ENCODE assay signal across 26 cellular contexts in the genomic region with DNA sequence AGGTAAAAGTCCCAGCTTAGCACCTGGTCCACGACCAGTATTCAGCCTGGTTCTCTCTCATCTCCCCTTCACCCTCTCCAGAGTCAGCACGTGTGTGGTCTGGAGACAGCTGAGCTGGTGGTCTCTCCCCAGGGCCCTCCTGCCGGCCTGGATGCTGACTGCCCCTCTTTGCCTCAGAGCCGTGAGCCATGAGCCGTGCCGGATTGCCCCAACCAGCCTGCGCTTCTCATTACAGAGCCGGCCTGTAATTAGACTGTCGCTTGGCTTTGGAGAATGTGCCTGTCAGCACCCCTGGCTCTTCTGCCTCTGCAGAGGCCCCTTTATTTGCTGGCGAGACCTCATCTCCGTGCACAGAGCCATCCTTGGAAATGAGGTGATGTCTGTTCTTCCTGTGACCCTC.
A peak's percentile ranks its signal among the peaks of the same experiment; 100 is the strongest.
DNase-seq lines count a peak whose midpoint lies in the region; ATAC-seq, FAIRE-seq and TF ChIP-seq lines count a peak whose summit lies in the region.
"Had no signal": no experiment of that assay in that cellular context is flagged by ENCODE, and none has a peak within 500 bp of the region (broad histone marks: within the 10 kb centered on the region; RNA-seq: fewer than 3 reads in every experiment).

No MANE protein-coding gene starts in this region.

- peaks cover 58% of the 10 kb centered on the region for H3K4me1 ChIP-seq in BLaER1
- H3K4me1 ChIP-seq in OCI-LY1 (ENCODE audit: insufficient read depth, low read length, severe bottlenecking): peaks cover 93% of the 10 kb centered on the region
- peaks cover 0 to 2% (median 0%) of the 10 kb centered on the region in 4 experiments; a peak in 1 of 7 replicates for H3K4me1 ChIP-seq in H1 (replicated peaks in 1 of 4; ENCODE audit: control insufficient read depth in 3 of 4, insufficient read depth in 4 of 4, low read length in 3 of 4)
- peaks cover 8 to 10% of the 10 kb centered on the region in 2 donors for H3K4me1 ChIP-seq in neuronal stem cell (ENCODE audit: control insufficient read depth in 2 of 2, insufficient read depth in 1 of 2, low read depth in 1 of 2, low read length in 2 of 2)
- H3K4me1 ChIP-seq: esophagus muscularis mucosa, heart left ventricle, left ventricle myocardium inferior had no signal

- H4K8ac ChIP-seq in H1 (ENCODE audit: extremely low read depth, insufficient read depth, low read length) (no peak overlapping the region), neuronal stem cell (ENCODE audit: low read depth, low read length) (no peak overlapping the region)

- no peak for TF ChIP-seq CTCF in OCI-LY1 (IDR thresholded peaks at IDR 0.05; ENCODE audit: low read length)
- no peak for TF ChIP-seq CTCF in H1 (IDR thresholded peaks at IDR 0.05; ENCODE audit: control extremely low read depth in 1 of 3, insufficient read depth in 1 of 3, low read depth in 1 of 3, low read length in 3 of 3)

- H3K27ac ChIP-seq in BLaER1 (peak overlapping the region; percentile 33; the same call in 1 of the 2 replicates), OCI-LY1 (ENCODE audit: low read depth, low read length, poor library complexity, severe bottlenecking) (peak overlapping the region; percentile 99), H1 (ENCODE audit: low read depth, low read length) (no peak overlapping the region), neuronal stem cell (replicated peaks; ENCODE audit: low read length) (no peak overlapping the region)
- H3K27ac ChIP-seq: esophagus muscularis mucosa, heart left ventricle, left ventricle myocardium inferior had no signal

- no peaks in the 10 kb centered on the region for H3K79me2 ChIP-seq in OCI-LY1 (ENCODE audit: insufficient read depth, low read length)
- no peaks in the 10 kb centered on the region for H3K79me2 ChIP-seq in H1 (ENCODE audit: control insufficient read depth in 1 of 2, insufficient read depth in 2 of 2, low read length in 2 of 2)

- H3K79me1 ChIP-seq in H1 (ENCODE audit: low read depth, low read length): no peaks in the 10 kb centered on the region
- H3K79me1 ChIP-seq in neuronal stem cell (ENCODE audit: low read depth, low read length): peaks cover 2% of the 10 kb centered on the region

- H3K4me3 ChIP-seq in BLaER1: no peak overlapping the region
- H3K4me3 ChIP-seq in OCI-LY1 (ENCODE audit: low read depth, low read length, poor library complexity, severe bottlenecking): peak overlapping the region; percentile 1
- H3K4me3 ChIP-seq in H1 (ENCODE audit: extremely low read depth in 1 of 4, insufficient read depth in 2 of 4, low read depth in 3 of 4, low read length in 4 of 4): no peak overlapping the region
- no peak overlapping the region for H3K4me3 ChIP-seq in neuronal stem cell (ENCODE audit: low read length in 2 of 2)
- H3K4me3 ChIP-seq: esophagus muscularis mucosa, heart left ventricle, left ventricle myocardium inferior had no signal

- H3K23me2 ChIP-seq in H1 (ENCODE audit: low read depth, low read length): no peaks in the 10 kb centered on the region

- H2AFZ ChIP-seq in OCI-LY1 (ENCODE audit: low read length) (no peak overlapping the region), H1 (ENCODE audit: low read length) (no peak overlapping the region), neuronal stem cell (ENCODE audit: low read length) (peak overlapping the region; percentile 5)

- peak overlapping the region; percentile 82 for H3K4me2 ChIP-seq in BLaER1
- H3K4me2 ChIP-seq in OCI-LY1 (ENCODE audit: low read length): peak overlapping the region; percentile 54
- H3K4me2 ChIP-seq in H1 (ENCODE audit: insufficient read depth in 1 of 2, low read depth in 2 of 2, low read length in 2 of 2): no peak overlapping the region
- H3K4me2 ChIP-seq in neuronal stem cell (ENCODE audit: insufficient read depth, low read length, poor library complexity, severe bottlenecking): no peak overlapping the region

- no peak overlapping the region for H4K5ac ChIP-seq in H1 (ENCODE audit: insufficient read length, low read depth, low read length)

- H3K9ac ChIP-seq in BLaER1 (peak overlapping the region; percentile 32; the same call in 1 of the 2 replicates), OCI-LY1 (ENCODE audit: low read length) (peak overlapping the region; percentile 70), H1 (replicated peaks in 1 of 4; ENCODE audit: extremely low read depth in 1 of 4, low read depth in 3 of 4, low read length in 3 of 4) (no peak overlapping the region), neuronal stem cell (ENCODE audit: low read depth, low read length, poor library complexity) (no peak overlapping the region)

- no peak for TF ChIP-seq POLR2A in H1 (IDR thresholded peaks at IDR 0.05; ENCODE audit: control extremely low read depth in 1 of 2, low read depth in 2 of 2, low read length in 2 of 2)

- intact Hi-C loops in Right ventricle myocardium inferior (cut with DNase I): no loop called here

- no peak overlapping the region for H3K56ac ChIP-seq in H1 (replicated peaks; ENCODE audit: insufficient read length, low read depth, low read length)

- no peak for TF ChIP-seq EP300 in H1 (IDR thresholded peaks at IDR 0.05; ENCODE audit: borderline replicate concordance in 1 of 2, low read depth in 2 of 2, low read length in 2 of 2)

- POLR2A ChIA-PET in H1 (lab: Charles Lee; ENCODE audit: partially characterized antibody): interaction anchor here (0.7 to 1.8 kb wide), 2 partner anchors 28 to 228 kb away, joined by 3 to 5 read pairs; no protein-coding TSS in a partner anchor

- DNase-seq in H1 (ENCODE audit: low read depth in 1 of 2, low spot score in 2 of 2): no peak
- DNase-seq in neuronal stem cell (ENCODE audit: low spot score): no peak
- DNase-seq in Right ventricle myocardium inferior (ENCODE audit: missing footprints): no peak
- no peak for DNase-seq in activated T-cell treated with anti-CD3 and anti-CD28 coated beads for 4 hours
- DNase-seq in midbrain (lab: John Stamatoyannopoulos, UW): no peak
- no peak for DNase-seq in stimulated activated CD4-positive, alpha-beta T cell treated with anti-CD3 and anti-CD28 coated beads, Interleukin-1b, Interleukin-23, amount 100 ng/mL, for 48 hours
- DNase-seq: activated CD4-positive, alpha-beta memory T cell treated with anti-CD3 and anti-CD28 coated beads for 36 hours; activated CD4-positive, CD25-positive, alpha-beta regulatory T cell treated with anti-CD3 and anti-CD28 coated beads, Interleukin-2, amount 50 U/mL, for 72 hours; activated naive CD4-positive, alpha-beta T cell treated with anti-CD3 and anti-CD28 coated beads for 36 hours; CD8-positive, alpha-beta memory T cell; foreskin fibroblast; heart left ventricle; islet precursor cell; KBM-7; left ventricle myocardium inferior; MM.1S; NCI-H2029; occipital lobe; PC-3; stimulated activated naive CD4-positive, alpha-beta T cell treated with Interleukin-2 at 50 U/mL for 16 hours; T-helper 2 cell had no signal

- H3K14ac ChIP-seq in H1 (ENCODE audit: insufficient read length) (no peak overlapping the region), neuronal stem cell (ENCODE audit: low read length) (no peak overlapping the region)

- H3K4ac ChIP-seq in H1 (replicated peaks; ENCODE audit: insufficient read length, low read depth, low read length): no peak overlapping the region
- no peak overlapping the region for H3K4ac ChIP-seq in neuronal stem cell (ENCODE audit: low read length)

- no peaks in the 10 kb centered on the region for H3K9me2 ChIP-seq in OCI-LY1 (ENCODE audit: low read depth, low read length)

- no peaks in the 10 kb centered on the region for H3K9me3 ChIP-seq in BLaER1
- H3K9me3 ChIP-seq in OCI-LY1 (ENCODE audit: low read length): no peaks in the 10 kb centered on the region
- no peaks in the 10 kb centered on the region for H3K9me3 ChIP-seq in H1 (ENCODE audit: insufficient read depth in 2 of 2, low read depth in 1 of 2, low read length in 1 of 2)
- H3K9me3 ChIP-seq in neuronal stem cell (replicated peaks in 1 of 2; ENCODE audit: control insufficient read depth in 2 of 2, insufficient read depth in 1 of 2, low read depth in 1 of 2, low read length in 2 of 2): no peaks in the 10 kb centered on the region
- H3K9me3 ChIP-seq: esophagus muscularis mucosa, heart left ventricle, left ventricle myocardium inferior had no signal

- H3F3A ChIP-seq in OCI-LY1 (ENCODE audit: insufficient read depth, low read length): peaks cover 8% of the 10 kb centered on the region

- H2BK20ac ChIP-seq in H1 (ENCODE audit: low read length): no peak overlapping the region

- ATAC-seq in Right ventricle myocardium inferior: no peak
- ATAC-seq: heart left ventricle, PC-3 had no signal

- 83% methylated on average over 11 of the region's 11 CpGs; no CpG with 5 or more reads in 1 of the 2 experiments for WGBS in H1 (ENCODE audit: extremely low coverage in 1 of 2, insufficient coverage in 1 of 2, insufficient read length in 1 of 2, insufficient replicate concordance in 2 of 2, low coverage in 1 of 2, low lambda C conversion rate in 2 of 2, missing lambda C conversion rate in 1 of 2), 2 experiments
- WGBS in neuronal stem cell (ENCODE audit: extremely low coverage in 2 of 2, insufficient read length in 2 of 2, insufficient replicate concordance in 1 of 2), 2 donors: no CpG with 5 or more reads among the region's 11 CpGs

- H3K36me3 ChIP-seq in BLaER1 (no peaks in the 10 kb centered on the region), OCI-LY1 (ENCODE audit: insufficient read depth, low read length) (peaks cover 16% of the 10 kb centered on the region; the same call in 1 of the 2 replicates), H1 (ENCODE audit: control insufficient read depth in 2 of 4, insufficient read depth in 4 of 4, low read length in 3 of 4) (no peaks in the 10 kb centered on the region), neuronal stem cell (replicated peaks in 1 of 2; ENCODE audit: control insufficient read depth in 2 of 2, insufficient read depth in 2 of 2, low read length in 2 of 2) (no peaks in the 10 kb centered on the region)
- H3K36me3 ChIP-seq: esophagus muscularis mucosa, heart left ventricle, left ventricle myocardium inferior had no signal

- H4K91ac ChIP-seq in H1 (replicated peaks; ENCODE audit: insufficient read length, low read length) (no peak overlapping the region), neuronal stem cell (ENCODE audit: low read depth, low read length, poor library complexity) (no peak overlapping the region)

- H2BK12ac ChIP-seq in H1 (ENCODE audit: low read depth, low read length) (no peak overlapping the region), neuronal stem cell (ENCODE audit: low read length) (no peak overlapping the region)

- H3K18ac ChIP-seq in H1 (ENCODE audit: extremely low read depth, low read length): no peak overlapping the region
- H3K18ac ChIP-seq in neuronal stem cell (ENCODE audit: low read length): peak overlapping the region; percentile 9

- no peak overlapping the region for H2BK120ac ChIP-seq in H1 (replicated peaks; ENCODE audit: low read depth, low read length)
- H2BK120ac ChIP-seq in neuronal stem cell (ENCODE audit: low read depth, low read length): no peak overlapping the region

- H3K27me3 ChIP-seq in BLaER1 (no peaks in the 10 kb centered on the region), OCI-LY1 (ENCODE audit: insufficient read depth, low read length) (no peaks in the 10 kb centered on the region), H1 (replicated peaks in 1 of 4; ENCODE audit: control insufficient read depth in 3 of 4, extremely low read depth in 1 of 4, insufficient read depth in 3 of 4, low read length in 3 of 4) (no peaks in the 10 kb centered on the region; a peak in 1 of 7 replicates), neuronal stem cell (ENCODE audit: control insufficient read depth in 3 of 3, insufficient read depth in 3 of 3, low read depth in 1 of 3, low read length in 3 of 3) (peaks cover 0 to 29% (median 0%) of the 10 kb centered on the region in 3 experiments)
- H3K27me3 ChIP-seq: heart left ventricle had no signal

- H3K23ac ChIP-seq in H1 (ENCODE audit: insufficient read length): no peak overlapping the region
- no peak overlapping the region for H3K23ac ChIP-seq in neuronal stem cell (ENCODE audit: low read depth, low read length, poor library complexity)

- FAIRE-seq in H1 (lab: Jason Lieb, UNC): no peak
- FAIRE-seq: A204.1, GM12891 had no signal

- H2AK5ac ChIP-seq in H1 (ENCODE audit: low read depth, low read length) (peak overlapping the region; percentile 42; the same call in 1 of the 2 replicates), neuronal stem cell (ENCODE audit: low read depth, low read length) (no peak overlapping the region)

- no peak for TF ChIP-seq RAD21 in H1 (IDR thresholded peaks at IDR 0.05 in 1 of 2, conservative IDR thresholded peaks at IDR 0.05 in 1 of 2; ENCODE audit: low read depth in 2 of 2, low read length in 2 of 2)

- H2BK5ac ChIP-seq in H1 (ENCODE audit: low read depth, low read length) (no peak overlapping the region), neuronal stem cell (ENCODE audit: low read length) (no peak overlapping the region)

- H4K20me1 ChIP-seq in BLaER1 (no peaks in the 10 kb centered on the region), OCI-LY1 (ENCODE audit: insufficient read depth, low read length) (no peaks in the 10 kb centered on the region), H1 (replicated peaks in 1 of 2; ENCODE audit: control insufficient read depth in 1 of 2, insufficient read depth in 2 of 2, low read length in 2 of 2) (no peaks in the 10 kb centered on the region)

- CTCF ChIA-PET in H1 (lab: Charles Lee; ENCODE audit: partially characterized antibody): interaction anchor here (0.8 to 1.3 kb wide), 3 partner anchors 14 to 100 kb away, joined by 3 read pairs; no protein-coding TSS in a partner anchor

- no peak overlapping the region for H2BK15ac ChIP-seq in H1 (ENCODE audit: low read length)
- no peak overlapping the region for H2BK15ac ChIP-seq in neuronal stem cell (ENCODE audit: low read length)

Comparison
In these comparisons a context has a peak if more than half of its experiments do, and no peak if none do; other contexts are left out.
1. H3K27ac ChIP-seq: peak in BLaER1 (single experiment) and OCI-LY1 (single experiment); none in H1 (single experiment) and neuronal stem cell (single experiment).
2. H3K4me2 ChIP-seq: peak in BLaER1 (single experiment) and OCI-LY1 (single experiment); none in H1 (0 of 2) and neuronal stem cell (single experiment).
3. H3K9ac ChIP-seq: peak in BLaER1 (single experiment) and OCI-LY1 (single experiment); none in H1 (0 of 4) and neuronal stem cell (single experiment).